ENCODE assay signal across 18 cellular contexts in genomic region chr7:149692056-149692455, GRCh38.
DNase-seq lines count a peak whose midpoint lies in the region; FAIRE-seq and TF ChIP-seq lines count a peak whose summit lies in the region.
"Had no signal": no experiment of that assay in that cellular context is flagged by ENCODE, and none has a peak within 500 bp of the region (broad histone marks: within the 10 kb centered on the region; RNA-seq: fewer than 3 reads in every experiment).

No MANE protein-coding gene starts in this region.

- H4K5ac ChIP-seq in H1 (ENCODE audit: insufficient read length, low read depth, low read length), result no peak overlapping the region

- FAIRE-seq in H1 (lab: Jason Lieb, UNC), result no peak
- FAIRE-seq: GM12891 had no signal

- H3K79me1 ChIP-seq in H1 (ENCODE audit: low read depth, low read length), result no peaks in the 10 kb centered on the region

- 0 out of 2 replicates have a peak, but pooled peaks cover 6% of the 10 kb centered on the region for H3K9me3 ChIP-seq in HUES6 (ENCODE audit: control insufficient read depth, insufficient read depth, low read depth, low read length)
- 0 out of 4 replicates have a peak, but pooled peaks cover 0 to 5% of the 10 kb centered on the region in 2 experiments for H3K9me3 ChIP-seq in H1 (ENCODE audit: insufficient read depth in 2 of 2, low read depth in 1 of 2, low read length in 1 of 2)
- H3K9me3 ChIP-seq in iPS-20b (ENCODE audit: insufficient read depth, low read depth, low read length), result no peaks in the 10 kb centered on the region
- peaks cover 0 to 6% of the 10 kb centered on the region in 2 donors for H3K9me3 ChIP-seq in stomach smooth muscle (ENCODE audit: control insufficient read depth in 2 of 2, low read length in 2 of 2)
- no peaks in the 10 kb centered on the region for H3K9me3 ChIP-seq in BE2C

- H3K4me1 ChIP-seq in HUES6 (ENCODE audit: control insufficient read depth, insufficient read depth, low read length) (peaks cover 7% of the 10 kb centered on the region), H1 (replicated peaks in 1 of 4; ENCODE audit: control insufficient read depth in 3 of 4, insufficient read depth in 4 of 4, low read length in 3 of 4) (peaks cover 0 to 2% (median 0%) of the 10 kb centered on the region in 4 experiments; a peak in 2 of 7 replicates), iPS-20b (ENCODE audit: insufficient read depth, low read length) (no peaks in the 10 kb centered on the region; the same call in 1 of the 2 replicates), stomach smooth muscle (ENCODE audit: control insufficient read depth, insufficient read depth, low read length) (peaks cover 25% of the 10 kb centered on the region), BE2C (no peaks in the 10 kb centered on the region; the same call in 1 of the 2 replicates)

- peak overlapping the region; percentile 68 to 70 for H3K4me2 ChIP-seq in H1 (ENCODE audit: insufficient read depth in 1 of 2, low read depth in 2 of 2, low read length in 2 of 2)

- H3K9ac ChIP-seq in HUES6 (ENCODE audit: low read length) (no peak overlapping the region), H1 (replicated peaks in 1 of 4; ENCODE audit: extremely low read depth in 1 of 4, low read depth in 3 of 4, low read length in 3 of 4) (no peak overlapping the region), iPS-20b (ENCODE audit: low read depth, low read length) (no peak overlapping the region; the same call in 1 of the 2 replicates), stomach smooth muscle (ENCODE audit: low read length in 2 of 2) (peak overlapping the region in 1 of 2 donors; percentile 38)

- H3K27ac ChIP-seq in HUES6 (ENCODE audit: low read depth, low read length) (no peak overlapping the region), H1 (ENCODE audit: low read depth, low read length) (no peak overlapping the region), iPS-20b (ENCODE audit: low read length) (no peak overlapping the region), stomach smooth muscle (ENCODE audit: low read length) (no peak overlapping the region)
- H3K27ac ChIP-seq: heart left ventricle had no signal

- peaks cover 0 to 1% of the 10 kb centered on the region in 2 experiments for H4K20me1 ChIP-seq in H1 (replicated peaks in 1 of 2; ENCODE audit: control insufficient read depth in 1 of 2, insufficient read depth in 2 of 2, low read length in 2 of 2)

- no peak overlapping the region for H3K23ac ChIP-seq in H1 (ENCODE audit: insufficient read length)

- no peak overlapping the region for H3K56ac ChIP-seq in H1 (replicated peaks; ENCODE audit: insufficient read length, low read depth, low read length)

- no peak overlapping the region for H3K14ac ChIP-seq in H1 (ENCODE audit: insufficient read length)

- CTCF ChIA-PET in H1 (lab: Charles Lee; ENCODE audit: partially characterized antibody), result interaction anchor here (0.6 kb wide), 1 partner anchor 226 kb away, joined by 3 read pairs; no protein-coding TSS in a partner anchor

- TF ChIP-seq EP300 in H1 (IDR thresholded peaks at IDR 0.05; ENCODE audit: borderline replicate concordance in 1 of 2, low read depth in 2 of 2, low read length in 2 of 2), result no peak

- H3K23me2 ChIP-seq in H1 (ENCODE audit: low read depth, low read length), result peaks cover 2% of the 10 kb centered on the region; the same call in 1 of the 2 replicates

- no peak overlapping the region for H4K91ac ChIP-seq in H1 (replicated peaks; ENCODE audit: insufficient read length, low read length)

- WGBS in H1 (ENCODE audit: extremely low coverage in 1 of 2, insufficient coverage in 1 of 2, insufficient read length in 1 of 2, insufficient replicate concordance in 2 of 2, low coverage in 1 of 2, low lambda C conversion rate in 2 of 2, missing lambda C conversion rate in 1 of 2), 2 experiments, result 77% methylated on average over 9 of the region's 9 CpGs; no CpG with 5 or more reads in 1 of the 2 experiments

- H4K8ac ChIP-seq in H1 (ENCODE audit: extremely low read depth, insufficient read depth, low read length), result no peak overlapping the region

- peak overlapping the region; percentile 58 for H3K4me3 ChIP-seq in HUES6 (ENCODE audit: low read depth, low read length)
- H3K4me3 ChIP-seq in H1 (ENCODE audit: extremely low read depth in 1 of 4, insufficient read depth in 2 of 4, low read depth in 3 of 4, low read length in 4 of 4), result peak overlapping the region; percentile 51 to 81 (median 68)
- peak overlapping the region; percentile 71 for H3K4me3 ChIP-seq in iPS-20b (ENCODE audit: low read length)
- peak overlapping the region; percentile 47 to 62 for H3K4me3 ChIP-seq in stomach smooth muscle (ENCODE audit: low read length in 2 of 2)
- H3K4me3 ChIP-seq in foreskin fibroblast (ENCODE audit: low read depth in 1 of 2, low read length in 2 of 2), result no peak overlapping the region
- H3K4me3 ChIP-seq in BE2C (ENCODE audit: low read depth, low read length), result no peak overlapping the region

- no peak overlapping the region for H3K18ac ChIP-seq in H1 (ENCODE audit: extremely low read depth, low read length)

- no peak for TF ChIP-seq POLR2A in H1 (IDR thresholded peaks at IDR 0.05; ENCODE audit: control extremely low read depth in 1 of 2, low read depth in 2 of 2, low read length in 2 of 2)

- no peaks in the 10 kb centered on the region for H3K36me3 ChIP-seq in HUES6 (ENCODE audit: control insufficient read depth, insufficient read depth, low read length)
- H3K36me3 ChIP-seq in H1 (ENCODE audit: control insufficient read depth in 2 of 4, insufficient read depth in 4 of 4, low read length in 3 of 4), result no peaks in the 10 kb centered on the region
- H3K36me3 ChIP-seq in iPS-20b (ENCODE audit: insufficient read depth, low read depth, low read length), result no peaks in the 10 kb centered on the region
- no peaks in the 10 kb centered on the region for H3K36me3 ChIP-seq in stomach smooth muscle (ENCODE audit: control insufficient read depth in 2 of 2, insufficient read depth in 2 of 2, low read length in 2 of 2)
- H3K36me3 ChIP-seq in BE2C, result no peaks in the 10 kb centered on the region
- H3K36me3 ChIP-seq: heart left ventricle had no signal

- H2AFZ ChIP-seq in H1 (ENCODE audit: low read length), result peak overlapping the region; percentile 27; the same call in 1 of the 2 replicates

- no peak overlapping the region for H3K4ac ChIP-seq in H1 (replicated peaks; ENCODE audit: insufficient read length, low read depth, low read length)

- DNase-seq in H1 (ENCODE audit: low read depth in 1 of 2, low spot score in 2 of 2), result peak in 1 of 2 experiments; percentile 40
- DNase-seq in medulla oblongata (ENCODE audit: extremely low spot score), result no peak
- DNase-seq in foreskin fibroblast, result no peak
- DNase-seq in BE2C, result no peak
- DNase-seq: activated CD4-positive, alpha-beta memory T cell treated with anti-CD3 and anti-CD28 coated beads for 36 hours; activated naive CD4-positive, alpha-beta T cell treated with anti-CD3 and anti-CD28 coated beads, Interleukin-2, amount 10 ng/mL, durations not matched to agents 7 days and 5 days; activated T-cell treated with anti-CD3 and anti-CD28 coated beads, Interleukin-2, amount 50 U/mL, for 1 hour; cortex of kidney; heart left ventricle; NCI-H1417 treated with DMSO at 0.1 percent for 48 hours; NCI-H526; nucleus accumbens; Right ventricle myocardium superior; stimulated activated naive CD8-positive, alpha-beta T cell treated with anti-CD3 and anti-CD28 coated beads, Interleukin-15, amount 100 ng/mL, for 72 hours had no signal

- POLR2A ChIA-PET in H1 (lab: Charles Lee; ENCODE audit: partially characterized antibody), result no interaction called here

- H2BK20ac ChIP-seq in H1 (ENCODE audit: low read length), result no peak overlapping the region

- H2BK15ac ChIP-seq in H1 (ENCODE audit: low read length), result no peak overlapping the region

- peaks cover 10% of the 10 kb centered on the region for H3K27me3 ChIP-seq in HUES6 (ENCODE audit: control insufficient read depth, insufficient read depth, low read length)
- no peaks in the 10 kb centered on the region for H3K27me3 ChIP-seq in H1 (replicated peaks in 1 of 4; ENCODE audit: control insufficient read depth in 3 of 4, extremely low read depth in 1 of 4, insufficient read depth in 3 of 4, low read length in 3 of 4)
- peaks cover 11% of the 10 kb centered on the region for H3K27me3 ChIP-seq in iPS-20b (ENCODE audit: insufficient read depth, low read length)
- peaks cover 11 to 15% of the 10 kb centered on the region in 2 donors for H3K27me3 ChIP-seq in stomach smooth muscle (ENCODE audit: control insufficient read depth in 1 of 2, insufficient read depth in 2 of 2, low read length in 2 of 2)
- peaks cover 22% of the 10 kb centered on the region for H3K27me3 ChIP-seq in BE2C

- H2AK5ac ChIP-seq in H1 (ENCODE audit: low read depth, low read length), result no peak overlapping the region

- TF ChIP-seq RAD21 in H1 (IDR thresholded peaks at IDR 0.05 in 1 of 2, conservative IDR thresholded peaks at IDR 0.05 in 1 of 2; ENCODE audit: low read depth in 2 of 2, low read length in 2 of 2), result no peak

- H2BK12ac ChIP-seq in H1 (ENCODE audit: low read depth, low read length), result no peak overlapping the region

- no peak overlapping the region for H2BK5ac ChIP-seq in H1 (ENCODE audit: low read depth, low read length)

- TF ChIP-seq CTCF in H1 (IDR thresholded peaks at IDR 0.05; ENCODE audit: control extremely low read depth in 1 of 3, insufficient read depth in 1 of 3, low read depth in 1 of 3, low read length in 3 of 3) (no peak), foreskin fibroblast (IDR thresholded peaks at IDR 0.05; ENCODE audit: low read depth, low read length) (no peak), BE2C (IDR thresholded peaks at IDR 0.05; ENCODE audit: low read depth, low read length) (no peak)

- no peaks in the 10 kb centered on the region for H3K79me2 ChIP-seq in H1 (ENCODE audit: control insufficient read depth in 1 of 2, insufficient read depth in 2 of 2, low read length in 2 of 2)

- no peak overlapping the region for H2BK120ac ChIP-seq in H1 (replicated peaks; ENCODE audit: low read depth, low read length)

TF ChIP-seq in H1, 55 proteins besides CTCF, POLR2A, EP300 and RAD21 (continues in another document):
- TF ChIP-seq SP4 (IDR thresholded peaks at IDR 0.05; ENCODE audit: low read length) (no peak), EZH2 (IDR thresholded peaks at IDR 0.05; ENCODE audit: low read depth, low read length, severe bottlenecking) (no peak), SP2 (IDR thresholded peaks at IDR 0.05; ENCODE audit: low read length) (no peak), ATF2 (IDR thresholded peaks at IDR 0.05; ENCODE audit: low read length) (no peak)

Comparison
In these comparisons a context has a peak if more than half of its experiments do, and no peak if none do; other contexts are left out.
1. H3K4me3 ChIP-seq: peak in HUES6 (single experiment), H1 (4 of 4), iPS-20b (single experiment) and stomach smooth muscle (2 of 2); none in foreskin fibroblast (0 of 2) and BE2C (single experiment).